ENCODE assay signal across 22 cellular contexts in the genomic region with DNA sequence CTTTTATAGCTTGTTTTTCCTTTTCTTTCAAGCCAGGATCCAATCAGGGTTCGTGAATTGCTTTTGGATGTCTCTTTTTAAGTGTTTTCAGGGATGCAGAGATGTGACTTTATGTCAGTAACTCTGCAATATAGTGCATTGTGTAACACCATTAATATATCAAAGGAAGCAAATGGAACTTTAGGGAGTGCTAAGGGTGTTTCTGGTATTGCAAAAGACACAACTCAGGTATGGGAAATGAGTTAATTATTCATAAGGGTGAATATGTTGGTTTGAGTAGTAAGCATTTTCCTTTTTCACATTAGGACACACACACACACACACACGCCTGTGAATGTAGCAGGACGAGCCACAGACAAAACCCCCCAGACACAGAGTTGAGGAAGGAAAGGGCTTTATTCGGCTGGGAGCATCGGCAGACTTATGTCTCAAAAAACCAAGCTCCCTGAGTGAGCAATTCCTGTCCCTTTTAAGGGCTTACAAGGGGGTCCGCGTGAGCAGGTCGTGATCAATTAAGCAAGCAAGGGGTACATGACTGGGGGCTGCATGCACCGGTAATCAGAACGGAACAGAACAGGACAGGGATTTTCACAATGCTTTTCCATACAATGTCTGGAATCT.
"Had no signal": no experiment of that assay in that cellular context is flagged by ENCODE, and none has a peak within 500 bp of the region (broad histone marks: within the 10 kb centered on the region; RNA-seq: fewer than 3 reads in every experiment).

No MANE protein-coding gene starts in this region.

- H3K27ac ChIP-seq: brain microvascular endothelial cell, VCaP had no signal

- H3K27me3 ChIP-seq: brain microvascular endothelial cell had no signal

- H3K36me3 ChIP-seq: brain microvascular endothelial cell had no signal

- ATAC-seq: activated T-cell treated with anti-CD3 and anti-CD28 coated beads, Interleukin-2, amount 50 U/mL, for 72 hours had no signal

- DNase-seq: activated CD4-positive, alpha-beta memory T cell treated with anti-CD3 and anti-CD28 coated beads, Interleukin-2, amount 10 ng/mL, durations not matched to agents 7 days and 5 days; activated CD4-positive, alpha-beta T cell treated with anti-CD3 and anti-CD28 coated beads, Interleukin-2, amount 10 ng/mL, durations not matched to agents 7 days and 5 days; activated CD4-positive, CD25-positive, alpha-beta regulatory T cell; activated CD8-positive, alpha-beta memory T cell treated with anti-CD3 and anti-CD28 coated beads, Interleukin-2, amount 50 U/mL, for 4 hours; activated gamma-delta T cell treated with Interleukin-2 at 50 U/mL for 16 hours; activated naive CD4-positive, alpha-beta T cell treated with anti-CD3 and anti-CD28 coated beads, Interleukin-2, amount 10 ng/mL, durations not matched to agents 7 days and 5 days; activated naive CD8-positive, alpha-beta T cell treated with anti-CD3 and anti-CD28 coated beads for 36 hours; activated T-cell treated with anti-CD3 and anti-CD28 coated beads, Interleukin-2, amount 50 U/mL, for 72 hours; brain microvascular endothelial cell; MM.1S; NCI-H1092; NCI-H1417; NCI-H1930; NCI-H2107; NCI-H2171 treated with DMSO at 0.1 percent for 48 hours; NCI-H345; NCI-H510A; NCI-H526 treated with DMSO at 0.1 percent for 48 hours; NCI-H82; SIG-M5; T-helper 1 cell had no signal
